ENCODE assay signal across 12 cellular contexts in genomic region chr22:36202906-36203305, GRCh38. TPM values are rescaled to one million over a fixed set of nuclear protein-coding genes. Genes with fewer than 3 reads are reported as not detected.
A peak's percentile ranks its signal among the peaks of the same experiment; 100 is the strongest.
DNase-seq lines count a peak whose midpoint lies in the region; ATAC-seq, FAIRE-seq and TF ChIP-seq lines count a peak whose summit lies in the region.
"Not testable (repeated sequence)": the region's sequence is repeated elsewhere in the genome, so short reads cannot be mapped to it uniquely, and the experiment has no call there.
"Had no signal": no experiment of that assay in that cellular context is flagged by ENCODE, and none has a peak within 500 bp of the region (broad histone marks: within the 10 kb centered on the region; RNA-seq: fewer than 3 reads in every experiment).

No MANE protein-coding gene starts in this region.

- not testable (repeated sequence) for H3K9ac ChIP-seq in DND-41 (ENCODE audit: low read depth, low read length); endothelial cell of umbilical vein (replicated peaks; ENCODE audit: extremely low read depth, insufficient read depth, low read length); parathyroid adenoma

- intact Hi-C loops in endothelial cell of umbilical vein (cut with micrococcal nuclease) (loop anchor here (2.0 kb wide), 1 partner anchor 36 kb away; the partner anchor contains the start of gene APOL2), transverse colon (cut with DNase I; ENCODE audit: low total_unique reads) (loop anchor here (5.0 kb wide), 1 partner anchor 239 kb away; no protein-coding TSS in a partner anchor)
- intact Hi-C loops in left lung (cut with DNase I), result not testable (repeated sequence)

- H2AFZ ChIP-seq in DND-41 (ENCODE audit: low read depth, low read length); parathyroid adenoma: not testable (repeated sequence)
- H2AFZ ChIP-seq in endothelial cell of umbilical vein (ENCODE audit: low read depth, low read length), result peak overlapping the region; percentile 30

- ATAC-seq in DND-41 (ENCODE audit: insufficient read depth, low read depth), result not testable (repeated sequence)
- ATAC-seq in left lung, result peak; percentile 32

- POLR2A ChIA-PET in endothelial cell of umbilical vein (lab: Charles Lee), result interaction anchor here (0.7 kb wide), 1 partner anchor 84 kb away, joined by 3 read pairs; no protein-coding TSS in a partner anchor

- H3K4me1 ChIP-seq in DND-41 (ENCODE audit: insufficient read depth, low read length) (peaks cover 42% of the 10 kb centered on the region), left lung (peaks cover 7 to 19% of the 10 kb centered on the region in 2 donors), transverse colon (peaks cover 0 to 14% (median 6%) of the 10 kb centered on the region in 4 donors)
- not testable (repeated sequence) for H3K4me1 ChIP-seq in endothelial cell of umbilical vein (ENCODE audit: control insufficient read depth, extremely low read depth, insufficient read depth, low read length); parathyroid adenoma

- not testable (repeated sequence) for H4K20me1 ChIP-seq in DND-41 (ENCODE audit: insufficient read depth, low read length); endothelial cell of umbilical vein (replicated peaks; ENCODE audit: control insufficient read depth, extremely low read depth, insufficient read depth, low read length)

- TF ChIP-seq CTCF in DND-41 (IDR thresholded peaks at IDR 0.05; ENCODE audit: borderline replicate concordance, extremely low read depth, low read length, poor library complexity, severe bottlenecking) (peak; percentile 9), VCaP (conservative IDR thresholded peaks at IDR 0.05) (peak; percentile 31), transverse colon (IDR thresholded peaks at IDR 0.05) (peak in 1 of 5 experiments; percentile 16)
- TF ChIP-seq CTCF in endothelial cell of umbilical vein (IDR thresholded peaks at IDR 0.05; ENCODE audit: extremely low read depth in 1 of 2, insufficient read depth in 1 of 2, low read depth in 1 of 2, low read length in 2 of 2); left lung (IDR thresholded peaks at IDR 0.05); parathyroid adenoma (IDR thresholded peaks at IDR 0.05): not testable (repeated sequence)

- in situ Hi-C loops in transverse colon (cut with MboI; ENCODE audit: low pct_ligation_motif_present in 1 of 4, low pct_unique_long_range_greater_than_20kb in 1 of 4, low sequenced_read_pairs in 3 of 4), result not testable (repeated sequence)

- not testable (repeated sequence) for H3K9me1 ChIP-seq in endothelial cell of umbilical vein (replicated peaks; ENCODE audit: control insufficient read depth, extremely low read depth, insufficient read depth, low read length)

- dilution Hi-C loops in endothelial cell of umbilical vein (cut with MboI; ENCODE audit: extremely low pct_ligation_motif_present, low sequenced_read_pairs), result not testable (repeated sequence)

- DNase-seq in DND-41 (peak; percentile 41), NCI-H1694 (lab: John Stamatoyannopoulos, UW) (peak; percentile 15), NCI-H69 (lab: John Stamatoyannopoulos, UW) (peak; percentile 90), endothelial cell of umbilical vein (ENCODE audit: low read depth, low spot score) (peak; percentile 91), transverse colon (peak; percentile 27)
- DNase-seq in left lung, result not testable (repeated sequence)

- not testable (repeated sequence) for H3K27me3 ChIP-seq in DND-41 (ENCODE audit: insufficient read depth, low read length, poor library complexity); endothelial cell of umbilical vein (ENCODE audit: control insufficient read depth in 2 of 2, insufficient read depth in 2 of 2, low read length in 2 of 2); left lung; parathyroid adenoma (ENCODE audit: control insufficient read depth, insufficient read depth, low read length); transverse colon

- CTCF ChIA-PET in endothelial cell of umbilical vein (lab: Charles Lee), result interaction anchor here (0.8 to 3.3 kb wide), 10 partner anchors 8 to 283 kb away, joined by 3 to 19 read pairs (median 4); partner anchors contain the start of gene APOL2

- BruUV-seq in endothelial cell of umbilical vein (replicated peaks; lab: Mats Ljungman, UMichigan), result not testable (repeated sequence)

- FAIRE-seq in endothelial cell of umbilical vein (lab: Jason Lieb, UNC), result peak; percentile 4

- TF ChIP-seq POLR2A in endothelial cell of umbilical vein (IDR thresholded peaks at IDR 0.05; ENCODE audit: low read depth, low read length); transverse colon (IDR thresholded peaks at IDR 0.05): not testable (repeated sequence)

- peak overlapping the region; percentile 58 for H3K27ac ChIP-seq in DND-41 (ENCODE audit: low read length)
- H3K27ac ChIP-seq in VCaP, result peak overlapping the region; percentile 98
- not testable (repeated sequence) for H3K27ac ChIP-seq in endothelial cell of umbilical vein (ENCODE audit: insufficient read depth, low read depth, low read length); left lung; parathyroid adenoma; transverse colon

- not testable (repeated sequence) for H3K36me3 ChIP-seq in DND-41 (ENCODE audit: insufficient read depth, low read length); endothelial cell of umbilical vein (ENCODE audit: control insufficient read depth in 2 of 2, extremely low read depth in 1 of 2, insufficient read depth in 2 of 2, low read length in 2 of 2); left lung; parathyroid adenoma (ENCODE audit: control insufficient read depth, insufficient read depth, low read length); transverse colon

- H3K79me2 ChIP-seq in DND-41 (ENCODE audit: insufficient read depth, low read length); endothelial cell of umbilical vein (ENCODE audit: control insufficient read depth, insufficient read depth, low read length); parathyroid adenoma: not testable (repeated sequence)

- H3K4me2 ChIP-seq in DND-41 (ENCODE audit: insufficient read depth, low read length); endothelial cell of umbilical vein (ENCODE audit: insufficient read depth, low read length): not testable (repeated sequence)
- H3K4me2 ChIP-seq in parathyroid adenoma (ENCODE audit: low read length), result peak overlapping the region; percentile 32

- WGBS in transverse colon (ENCODE audit: low coverage in 1 of 2), 2 donors, result 39% methylated on average over 8 of the region's 8 CpGs; no CpG with 5 or more reads in 1 of the 2 donors

- not testable (repeated sequence) for H3K4me3 ChIP-seq in DND-41 (ENCODE audit: low read depth in 1 of 2, low read length in 2 of 2); endothelial cell of umbilical vein (replicated peaks in 1 of 3; ENCODE audit: insufficient read depth in 1 of 3, low read depth in 1 of 3, low read length in 3 of 3); left lung; transverse colon
- H3K4me3 ChIP-seq in parathyroid adenoma (ENCODE audit: low read depth, low read length), result peak overlapping the region; percentile 29

- not testable (repeated sequence) for H3K9me3 ChIP-seq in DND-41 (ENCODE audit: insufficient read depth, low read length, severe bottlenecking); endothelial cell of umbilical vein (replicated peaks; ENCODE audit: control insufficient read depth, insufficient read depth, low read length); left lung; parathyroid adenoma (ENCODE audit: control insufficient read depth, low read length); transverse colon

- TF ChIP-seq EP300 in transverse colon (IDR thresholded peaks at IDR 0.05; ENCODE audit: low read depth), result not testable (repeated sequence)

RNA-seq across cellular contexts. Expression of gene APOL4, which starts 1.3 kb away (rescaled TPM):
- total RNA-seq in endothelial cell of umbilical vein, result 0.97 and 2.6 TPM in 2 replicates
- polyA plus RNA-seq in endothelial cell of umbilical vein, result 0.25 and 0.33 TPM in 2 replicates
- polyA plus RNA-seq in endothelial cell of umbilical vein (2011; cell fraction: cytosol; rRNA removed), result 0.12 and 0.18 TPM in 2 replicates
- 0.13 TPM in 1 of 2 replicates, not detected in the other for polyA plus RNA-seq in endothelial cell of umbilical vein (2011; cell fraction: nucleus; rRNA removed)
- polyA plus RNA-seq in endothelial cell of umbilical vein (2012), result 0.12 and 0.30 TPM in 2 replicates
- 0.25 and 0.51 TPM in 2 replicates for polyA minus RNA-seq in endothelial cell of umbilical vein
- not detected for polyA minus RNA-seq in endothelial cell of umbilical vein (2011; cell fraction: cytosol; rRNA and poly(A)+ RNA removed)
- polyA minus RNA-seq in endothelial cell of umbilical vein (2011; cell fraction: nucleus; rRNA and poly(A)+ RNA removed), result not detected in 2 replicates
- total RNA-seq in left lung, result 10 to 100 TPM in 1 of 2 donors, 1 to 10 TPM in 1; 8.5 to 12.8 TPM
- total RNA-seq in transverse colon, result 1 to 10 TPM in 2 of 4 donors, under 1 TPM in 1, not detected in 1; 0.16 to 9.0 (median 1.8) TPM
- total RNA-seq: G401, HFFc6 had no signal
- polyA plus RNA-seq: mammary epithelial cell had no signal

RNA-seq across cellular contexts. Expression of gene APOL2, which starts 36.4 kb away (rescaled TPM):
- total RNA-seq in endothelial cell of umbilical vein (37.6 and 41.9 TPM in 2 replicates), left lung (10 to 100 TPM; 51.3 to 63.0 TPM), transverse colon (100 to 1,000 TPM in 1 of 4 donors, 10 to 100 TPM in 2, 1 to 10 TPM in 1; 3.8 to 142 (median 47.8) TPM)
- 16.9 and 17.8 TPM in 2 replicates for polyA plus RNA-seq in endothelial cell of umbilical vein
- 24.9 and 26.1 TPM in 2 replicates for polyA plus RNA-seq in endothelial cell of umbilical vein (2011; cell fraction: cytosol; rRNA removed)
- polyA plus RNA-seq in endothelial cell of umbilical vein (2011; cell fraction: nucleus; rRNA removed), result 29.1 and 32.5 TPM in 2 replicates
- 28.6 and 34.8 TPM in 2 replicates for polyA plus RNA-seq in endothelial cell of umbilical vein (2012)
- 40.7 and 43.4 TPM in 2 replicates for polyA minus RNA-seq in endothelial cell of umbilical vein
- 9.3 TPM for polyA minus RNA-seq in endothelial cell of umbilical vein (2011; cell fraction: cytosol; rRNA and poly(A)+ RNA removed)
- polyA minus RNA-seq in endothelial cell of umbilical vein (2011; cell fraction: nucleus; rRNA and poly(A)+ RNA removed), result 11.7 and 14.2 TPM in 2 replicates

RNA-seq across cellular contexts. Expression of gene APOL3, which starts 42.4 kb away (rescaled TPM):
- total RNA-seq in endothelial cell of umbilical vein, result 15.4 and 36.9 TPM in 2 replicates
- 16.6 and 17.9 TPM in 2 replicates for polyA plus RNA-seq in endothelial cell of umbilical vein
- polyA plus RNA-seq in endothelial cell of umbilical vein (2011; cell fraction: cytosol; rRNA removed), result 14.8 and 18.5 TPM in 2 replicates
- 16.3 and 26.7 TPM in 2 replicates for polyA plus RNA-seq in endothelial cell of umbilical vein (2011; cell fraction: nucleus; rRNA removed)
- 15.9 and 26.0 TPM in 2 replicates for polyA plus RNA-seq in endothelial cell of umbilical vein (2012)
- polyA minus RNA-seq in endothelial cell of umbilical vein, result 18.1 and 22.6 TPM in 2 replicates
- not detected for polyA minus RNA-seq in endothelial cell of umbilical vein (2011; cell fraction: cytosol; rRNA and poly(A)+ RNA removed)
- polyA minus RNA-seq in endothelial cell of umbilical vein (2011; cell fraction: nucleus; rRNA and poly(A)+ RNA removed), result 7.5 and 15.0 TPM in 2 replicates
- total RNA-seq in left lung, result 10 to 100 TPM; 27.0 to 57.9 TPM
- total RNA-seq in transverse colon, result 10 to 100 TPM in 3 of 4 donors, 1 to 10 TPM in 1; 8.7 to 53.9 (median 19.4) TPM
- total RNA-seq: G401, SJCRH30 had no signal

RNA-seq across cellular contexts. Expression of gene APOL1, which starts 50.0 kb away (rescaled TPM):
- 9.3 and 14.1 TPM in 2 replicates for total RNA-seq in endothelial cell of umbilical vein
- 6.8 and 8.2 TPM in 2 replicates for polyA plus RNA-seq in endothelial cell of umbilical vein
- 9.1 and 9.8 TPM in 2 replicates for polyA plus RNA-seq in endothelial cell of umbilical vein (2011; cell fraction: cytosol; rRNA removed)
- polyA plus RNA-seq in endothelial cell of umbilical vein (2011; cell fraction: nucleus; rRNA removed), result 7.6 and 9.2 TPM in 2 replicates
- polyA plus RNA-seq in endothelial cell of umbilical vein (2012), result 9.8 and 11.8 TPM in 2 replicates
- polyA minus RNA-seq in endothelial cell of umbilical vein, result 13.5 and 14.4 TPM in 2 replicates
- polyA minus RNA-seq in endothelial cell of umbilical vein (2011; cell fraction: cytosol; rRNA and poly(A)+ RNA removed), result 1.2 TPM
- 1.9 and 3.5 TPM in 2 replicates for polyA minus RNA-seq in endothelial cell of umbilical vein (2011; cell fraction: nucleus; rRNA and poly(A)+ RNA removed)
- 100 to 1,000 TPM in 1 of 2 donors, 10 to 100 TPM in 1; 89.4 to 109 TPM for total RNA-seq in left lung
- total RNA-seq in transverse colon, result 10 to 100 TPM in 3 of 4 donors, 1 to 10 TPM in 1; 2.2 to 19.5 (median 14.7) TPM
- total RNA-seq: G401 had no signal
